ENCODE assay signal across 24 cellular contexts in genomic region chr14:27184371-27184901, GRCh38.
A peak's percentile ranks its signal among the peaks of the same experiment; 100 is the strongest.
DNase-seq lines count a peak whose midpoint lies in the region; ATAC-seq and TF ChIP-seq lines count a peak whose summit lies in the region.
"Had no signal": no experiment of that assay in that cellular context is flagged by ENCODE, and none has a peak within 500 bp of the region (broad histone marks: within the 10 kb centered on the region; RNA-seq: fewer than 3 reads in every experiment).

No MANE protein-coding gene starts in this region.

- CTCF ChIA-PET in MCF 10A (lab: Yijun Ruan, JAX) = no interaction called here
- CTCF ChIA-PET in CD8-positive, alpha-beta T cell (lab: Charles Lee) = no interaction called here

- H3K27me3 ChIP-seq in breast epithelium = no peaks in the 10 kb centered on the region
- H3K27me3 ChIP-seq in adipocyte (replicated peaks; ENCODE audit: control insufficient read depth, insufficient read depth, low read length) = no peaks in the 10 kb centered on the region
- H3K27me3 ChIP-seq in spleen (replicated peaks in 1 of 7) = no peaks in the 10 kb centered on the region
- H3K27me3 ChIP-seq in CD8-positive, alpha-beta T cell (ENCODE audit: insufficient read depth, low read length) = no peaks in the 10 kb centered on the region
- H3K27me3 ChIP-seq: Peyer's patch, SJCRH30, stomach, tibial artery had no signal

- DNase-seq in MCF 10A (ENCODE audit: unreplicated experiment) = peak; percentile 9
- no peak for DNase-seq in breast epithelium (ENCODE audit: low spot score in 2 of 2)
- peak; percentile 3 for DNase-seq in adipocyte (ENCODE audit: low read depth)
- peak; percentile 5 for DNase-seq in fibroblast of pulmonary artery (ENCODE audit: low read depth)
- no peak for DNase-seq in NCI-H128 (lab: John Stamatoyannopoulos, UW; ENCODE audit: unreplicated experiment)
- no peak for DNase-seq in spleen
- DNase-seq in CD8-positive, alpha-beta T cell = no peak
- DNase-seq in GM19240 (ENCODE audit: insufficient read length, low spot score) = no peak
- DNase-seq: activated T-cell treated with anti-CD3 and anti-CD28 coated beads, Interleukin-2, amount 50 U/mL, for 24 hours; DMS53; effector memory CD8-positive, alpha-beta T cell; H7; NCI-H146; NCI-H2171; NCI-H524; Peyer's patch; posterior cingulate gyrus; SJCRH30; stomach; T-helper 1 cell; tibial artery had no signal

- intact Hi-C loops in MCF 10A (cut with micrococcal nuclease) = no loop called here
- intact Hi-C loops in breast epithelium (cut with DNase I; ENCODE audit: low total_unique reads) = no loop called here
- intact Hi-C loops in spleen (cut with DNase I; ENCODE audit: low total_unique reads) = no loop called here
- intact Hi-C loops in CD8-positive, alpha-beta T cell (cut with DNase I, micrococcal nuclease) = no loop called here

- BruUV-seq in MCF 10A (replicated peaks; lab: Mats Ljungman, UMichigan) = no TSS peak

- H3K9me3 ChIP-seq in breast epithelium (no peaks in the 10 kb centered on the region), adipocyte (ENCODE audit: control insufficient read depth, low read length) (no peaks in the 10 kb centered on the region), spleen (no peaks in the 10 kb centered on the region)
- no peaks in the 10 kb centered on the region for H3K9me3 ChIP-seq in CD8-positive, alpha-beta T cell (ENCODE audit: low read length)
- H3K9me3 ChIP-seq: Peyer's patch, SJCRH30, stomach, tibial artery had no signal

- H3K4me1 Mint-ChIP-seq in MCF 10A (ENCODE audit: insufficient read depth, unreplicated experiment) = peaks cover 5% of the 10 kb centered on the region
- H3K4me1 Mint-ChIP-seq in CD8-positive, alpha-beta T cell (ENCODE audit: low read depth) = no peaks in the 10 kb centered on the region

- no peak for ATAC-seq in CD8-positive, alpha-beta T cell
- ATAC-seq: effector memory CD8-positive, alpha-beta T cell; sciatic nerve had no signal

- no peak overlapping the region for H3K4me3 Mint-ChIP-seq in MCF 10A (ENCODE audit: unreplicated experiment)
- no peak overlapping the region for H3K4me3 Mint-ChIP-seq in CD8-positive, alpha-beta T cell
- H3K4me3 Mint-ChIP-seq: activated T-cell treated with anti-CD3 and anti-CD28 coated beads, Interleukin-2, amount 50 U/mL, for 24 hours; effector memory CD8-positive, alpha-beta T cell; neural crest cell had no signal

- H3K36me3 ChIP-seq in breast epithelium (no peaks in the 10 kb centered on the region), adipocyte (ENCODE audit: control insufficient read depth, insufficient read depth, low read length, severe bottlenecking) (no peaks in the 10 kb centered on the region), spleen (no peaks in the 10 kb centered on the region)
- H3K36me3 ChIP-seq in CD8-positive, alpha-beta T cell (ENCODE audit: insufficient read depth, low read length) = no peaks in the 10 kb centered on the region
- H3K36me3 ChIP-seq: Peyer's patch, SJCRH30, stomach, tibial artery had no signal

- no peaks in the 10 kb centered on the region for H3K36me3 Mint-ChIP-seq in MCF 10A (ENCODE audit: insufficient read depth, unreplicated experiment)
- no peaks in the 10 kb centered on the region for H3K36me3 Mint-ChIP-seq in CD8-positive, alpha-beta T cell

- POLR2A ChIA-PET in MCF 10A (lab: Yijun Ruan, JAX) = no interaction called here
- POLR2A ChIA-PET in CD8-positive, alpha-beta T cell (lab: Charles Lee) = no interaction called here

- 77 to 91% (median 85%) methylated on average over 4 of the region's 4 CpGs for WGBS in spleen, 5 donors

- H3K27me3 Mint-ChIP-seq in MCF 10A (ENCODE audit: insufficient read depth, unreplicated experiment) = no peaks in the 10 kb centered on the region
- H3K27me3 Mint-ChIP-seq in CD8-positive, alpha-beta T cell (ENCODE audit: low read depth) = no peaks in the 10 kb centered on the region
- H3K27me3 Mint-ChIP-seq: activated T-cell treated with anti-CD3 and anti-CD28 coated beads, Interleukin-2, amount 50 U/mL, for 24 hours; effector memory CD8-positive, alpha-beta T cell had no signal

- H3K27ac ChIP-seq in breast epithelium (no peak overlapping the region), spleen (no peak overlapping the region)
- no peak overlapping the region for H3K27ac ChIP-seq in CD8-positive, alpha-beta T cell (ENCODE audit: low read depth, low read length)
- H3K27ac ChIP-seq: coronary artery, Peyer's patch, SJCRH30, stomach, tibial artery had no signal

- no peak overlapping the region for H3K9ac ChIP-seq in adipocyte (ENCODE audit: low read length)

- H3K9me3 Mint-ChIP-seq in MCF 10A (ENCODE audit: unreplicated experiment) = no peaks in the 10 kb centered on the region
- peaks cover 15% of the 10 kb centered on the region for H3K9me3 Mint-ChIP-seq in CD8-positive, alpha-beta T cell

- TF ChIP-seq POLR2A in breast epithelium (IDR thresholded peaks at IDR 0.05) (no peak), spleen (IDR thresholded peaks at IDR 0.05) (no peak)

- no peak overlapping the region for H3K4me3 ChIP-seq in breast epithelium
- H3K4me3 ChIP-seq in adipocyte (ENCODE audit: low read length) = peak overlapping the region; percentile 53
- H3K4me3 ChIP-seq in fibroblast of pulmonary artery (replicated peaks; ENCODE audit: low read depth, low read length) = no peak overlapping the region
- H3K4me3 ChIP-seq in spleen = no peak overlapping the region
- no peak overlapping the region for H3K4me3 ChIP-seq in CD8-positive, alpha-beta T cell (ENCODE audit: low read depth, low read length)
- H3K4me3 ChIP-seq: coronary artery, Peyer's patch, SJCRH30, stomach, tibial artery had no signal

- H3K4me1 ChIP-seq in breast epithelium (no peaks in the 10 kb centered on the region), adipocyte (ENCODE audit: control insufficient read depth, insufficient read depth, low read length) (peaks cover 20% of the 10 kb centered on the region), spleen (no peaks in the 10 kb centered on the region)
- no peaks in the 10 kb centered on the region for H3K4me1 ChIP-seq in CD8-positive, alpha-beta T cell (ENCODE audit: insufficient read depth, low read length)
- H3K4me1 ChIP-seq: Peyer's patch, SJCRH30, stomach, tibial artery had no signal

- no peak overlapping the region for H3K27ac Mint-ChIP-seq in MCF 10A (ENCODE audit: low read depth, unreplicated experiment)
- no peak overlapping the region for H3K27ac Mint-ChIP-seq in CD8-positive, alpha-beta T cell
- H3K27ac Mint-ChIP-seq: activated T-cell treated with anti-CD3 and anti-CD28 coated beads, Interleukin-2, amount 50 U/mL, for 24 hours; effector memory CD8-positive, alpha-beta T cell had no signal

- TF ChIP-seq CTCF in MCF 10A (IDR thresholded peaks at IDR 0.05; ENCODE audit: unreplicated experiment) = no peak
- no peak for TF ChIP-seq CTCF in breast epithelium (IDR thresholded peaks at IDR 0.05)
- no peak for TF ChIP-seq CTCF in fibroblast of pulmonary artery (IDR thresholded peaks at IDR 0.05; ENCODE audit: low read length, missing control alignments)
- TF ChIP-seq CTCF in spleen (IDR thresholded peaks at IDR 0.05 in 8 of 11, conservative IDR thresholded peaks at IDR 0.05 in 3 of 11) = no peak
- TF ChIP-seq CTCF in CD8-positive, alpha-beta T cell (IDR thresholded peaks at IDR 0.05) = no peak

Comparison
In these comparisons a context has a peak if more than half of its experiments do, and no peak if none do; other contexts are left out.
1. DNase-seq: peak in MCF 10A (single experiment), adipocyte (single experiment) and fibroblast of pulmonary artery (single experiment); none in breast epithelium (0 of 2), NCI-H128 (single experiment), spleen (single experiment), CD8-positive, alpha-beta T cell (0 of 7) and GM19240 (single experiment).